ENCODE assay signal across 14 cellular contexts in genomic region chr10:47048533-47048905, GRCh38.
DNase-seq lines count a peak whose midpoint lies in the region; ATAC-seq and TF ChIP-seq lines count a peak whose summit lies in the region.
"Had no signal": no experiment of that assay in that cellular context is flagged by ENCODE, and none has a peak within 500 bp of the region (broad histone marks: within the 10 kb centered on the region; RNA-seq: fewer than 3 reads in every experiment).

No MANE protein-coding gene starts in this region.

- no peaks in the 10 kb centered on the region for H3K36me3 ChIP-seq in esophagus squamous epithelium
- H3K36me3 ChIP-seq: right atrium auricular region had no signal

- 52 to 89% methylated on average over 1 to 5 of the region's 7 CpGs for WGBS in esophagus squamous epithelium, 2 donors

- H3K4me3 ChIP-seq in AG10803 (ENCODE audit: low read length) (no peak overlapping the region), esophagus squamous epithelium (no peak overlapping the region)
- H3K4me3 ChIP-seq: body of pancreas, right atrium auricular region had no signal

- no peaks in the 10 kb centered on the region for H3K36me3 Mint-ChIP-seq in activated CD8-positive, alpha-beta T cell treated with anti-CD3 and anti-CD28 coated beads for 36 hours (ENCODE audit: low read depth)
- H3K36me3 Mint-ChIP-seq: CD4-positive, alpha-beta memory T cell; natural killer cell had no signal

- POLR2A ChIA-PET in activated CD8-positive, alpha-beta T cell treated with anti-CD3 and anti-CD28 coated beads for 36 hours (lab: Charles Lee): interaction anchor here (0.6 to 1.5 kb wide), 3 partner anchors 16 to 801 kb away, joined by 3 to 7 read pairs (median 3); no protein-coding TSS in a partner anchor

- no peak overlapping the region for H3K4me3 Mint-ChIP-seq in activated CD8-positive, alpha-beta T cell treated with anti-CD3 and anti-CD28 coated beads for 36 hours
- H3K4me3 Mint-ChIP-seq: natural killer cell had no signal

- H3K4me1 ChIP-seq in esophagus squamous epithelium: peaks cover 0 to 8% (median 0%) of the 10 kb centered on the region in 3 donors

- TF ChIP-seq CTCF in AG10803 (conservative IDR thresholded peaks at IDR 0.05; ENCODE audit: low read length): no peak
- no peak for TF ChIP-seq CTCF in activated CD8-positive, alpha-beta T cell treated with anti-CD3 and anti-CD28 coated beads for 36 hours (IDR thresholded peaks at IDR 0.05)
- no peak for TF ChIP-seq CTCF in esophagus squamous epithelium (IDR thresholded peaks at IDR 0.05)

- H3K27me3 Mint-ChIP-seq in activated CD8-positive, alpha-beta T cell treated with anti-CD3 and anti-CD28 coated beads for 36 hours: no peaks in the 10 kb centered on the region
- H3K27me3 Mint-ChIP-seq: CD4-positive, alpha-beta memory T cell had no signal

- DNase-seq in AG10803 (ENCODE audit: low read depth) (peak; percentile 13), EH (ENCODE audit: low read depth) (peak; percentile 18), islet precursor cell (peak; percentile 52), esophagus squamous epithelium (lab: John Stamatoyannopoulos, UW) (no peak), HuH-7 (ENCODE audit: low spot score) (no peak), NCI-H1092 treated with DMSO at 0.1 percent for 48 hours (lab: John Stamatoyannopoulos, UW) (no peak)
- peak; percentile 68 for DNase-seq in activated CD8-positive, alpha-beta T cell treated with anti-CD3 and anti-CD28 coated beads for 36 hours
- DNase-seq: natural killer cell, NCI-H1694, NCI-H748 treated with DMSO at 0.1 percent for 48 hours, T1000 had no signal

- peak; percentile 79 for ATAC-seq in activated CD8-positive, alpha-beta T cell treated with anti-CD3 and anti-CD28 coated beads for 36 hours
- ATAC-seq: natural killer cell had no signal

- CTCF ChIA-PET in activated CD8-positive, alpha-beta T cell treated with anti-CD3 and anti-CD28 coated beads for 36 hours (lab: Charles Lee): interaction anchor here (0.7 to 7.3 kb wide), 55 partner anchors 10 to 315 kb away, joined by 3 to 204 read pairs (median 6); no protein-coding TSS in a partner anchor

- no peak overlapping the region for H3K27ac ChIP-seq in esophagus squamous epithelium
- H3K27ac ChIP-seq: body of pancreas, right atrium auricular region had no signal

- peaks cover 20% of the 10 kb centered on the region for H3K4me1 Mint-ChIP-seq in activated CD8-positive, alpha-beta T cell treated with anti-CD3 and anti-CD28 coated beads for 36 hours (ENCODE audit: low read depth)

- intact Hi-C loops in activated CD8-positive, alpha-beta T cell treated with anti-CD3 and anti-CD28 coated beads for 36 hours (cut with micrococcal nuclease): no loop called here
- intact Hi-C loops in esophagus squamous epithelium (cut with DNase I): loop anchor here (5.0 kb wide), 1 partner anchor 264 kb away; no protein-coding TSS in a partner anchor

- H3K27ac Mint-ChIP-seq in activated CD8-positive, alpha-beta T cell treated with anti-CD3 and anti-CD28 coated beads for 36 hours: peak overlapping the region; percentile 31
- H3K27ac Mint-ChIP-seq: natural killer cell had no signal

- no peaks in the 10 kb centered on the region for H3K9me3 Mint-ChIP-seq in activated CD8-positive, alpha-beta T cell treated with anti-CD3 and anti-CD28 coated beads for 36 hours
- H3K9me3 Mint-ChIP-seq: CD4-positive, alpha-beta memory T cell; natural killer cell had no signal

- TF ChIP-seq POLR2A in esophagus squamous epithelium (IDR thresholded peaks at IDR 0.05): no peak

- H3K9me3 ChIP-seq in esophagus squamous epithelium: no peaks in the 10 kb centered on the region
- H3K9me3 ChIP-seq: body of pancreas, right atrium auricular region had no signal

- no peaks in the 10 kb centered on the region for H3K27me3 ChIP-seq in esophagus squamous epithelium
- H3K27me3 ChIP-seq: body of pancreas, right atrium auricular region had no signal

Comparison
In these comparisons a context has a peak if more than half of its experiments do, and no peak if none do; other contexts are left out.
1. DNase-seq: peak in AG10803 (single experiment), EH (single experiment), activated CD8-positive, alpha-beta T cell treated with anti-CD3 and anti-CD28 coated beads for 36 hours (single experiment) and islet precursor cell (single experiment); none in esophagus squamous epithelium (single experiment), HuH-7 (single experiment) and NCI-H1092 treated with DMSO at 0.1 percent for 48 hours (single experiment).